Comparison of ENCODE assay signal across 13 cellular contexts in the genomic region with DNA sequence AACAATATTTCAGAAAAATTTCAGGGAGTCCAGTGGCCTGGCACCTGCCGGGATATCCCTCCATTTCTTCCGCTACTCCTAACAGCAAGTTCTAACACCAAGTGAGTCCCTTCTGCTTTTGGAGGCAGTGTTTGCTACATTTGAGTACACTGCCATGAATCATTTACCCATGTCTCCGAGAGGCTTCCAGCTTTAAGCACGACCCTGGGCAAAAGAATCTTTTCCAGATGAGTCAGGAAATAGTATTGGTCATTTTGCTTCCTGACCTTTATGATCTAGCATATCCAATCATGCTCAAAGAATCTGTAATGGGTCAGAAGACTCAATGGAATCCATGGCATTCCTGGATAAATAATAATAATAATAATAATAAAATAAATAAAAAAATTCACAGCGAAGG.
DNase-seq lines count a peak whose midpoint lies in the region; TF ChIP-seq lines count a peak whose summit lies in the region.
"Had no signal": no experiment of that assay in that cellular context is flagged by ENCODE, and none has a peak within 500 bp of the region (broad histone marks: within the 10 kb centered on the region; RNA-seq: fewer than 3 reads in every experiment).

No MANE protein-coding gene starts in this region.

- H3K4me1 ChIP-seq in SJSA1 (replicated peaks) (peaks cover 34% of the 10 kb centered on the region), fibroblast of lung (ENCODE audit: control insufficient read depth, extremely low read depth, insufficient read depth, low read length) (peaks cover 6% of the 10 kb centered on the region), sigmoid colon (peaks cover 0 to 6% (median 0%) of the 10 kb centered on the region in 4 donors)

- TF ChIP-seq CTCF in fibroblast of lung (conservative IDR thresholded peaks at IDR 0.05 in 1 of 2, IDR thresholded peaks at IDR 0.05 in 1 of 2; ENCODE audit: low read depth in 1 of 2, low read length in 2 of 2) (no peak), sigmoid colon (IDR thresholded peaks at IDR 0.05) (no peak)

- H3K27me3 ChIP-seq in SJSA1 (replicated peaks) = no peaks in the 10 kb centered on the region
- no peaks in the 10 kb centered on the region for H3K27me3 ChIP-seq in fibroblast of lung (ENCODE audit: control insufficient read depth, insufficient read depth, low read length)
- no peaks in the 10 kb centered on the region for H3K27me3 ChIP-seq in sigmoid colon

- H4K20me1 ChIP-seq in fibroblast of lung (ENCODE audit: control insufficient read depth, extremely low read depth, insufficient read depth, low read length) = no peaks in the 10 kb centered on the region

- no peak for TF ChIP-seq EP300 in sigmoid colon (IDR thresholded peaks at IDR 0.05)

- peak overlapping the region; percentile 48 for H3K4me2 ChIP-seq in fibroblast of lung (ENCODE audit: extremely low read depth, insufficient read depth, low read length)

- no peak overlapping the region for H3K9ac ChIP-seq in fibroblast of lung (ENCODE audit: insufficient read depth, low read length)

- H3K27ac ChIP-seq in SJSA1 (peak overlapping the region; percentile 77), fibroblast of lung (ENCODE audit: insufficient read depth, low read length) (peak overlapping the region; percentile 68), sigmoid colon (no peak overlapping the region)

- no peak for TF ChIP-seq POLR2A in sigmoid colon (IDR thresholded peaks at IDR 0.05)

- no peaks in the 10 kb centered on the region for H3K79me2 ChIP-seq in fibroblast of lung (ENCODE audit: control insufficient read depth, insufficient read depth, low read length)

- H3K4me3 ChIP-seq in SJSA1 = no peak overlapping the region
- H3K4me3 ChIP-seq in fibroblast of lung (replicated peaks in 1 of 4; ENCODE audit: control extremely low read depth in 1 of 4, insufficient read depth in 1 of 4, low read depth in 3 of 4, low read length in 4 of 4) = no peak overlapping the region
- H3K4me3 ChIP-seq in sigmoid colon = no peak overlapping the region

- H2AFZ ChIP-seq in fibroblast of lung (ENCODE audit: low read length) = no peak overlapping the region

- intact Hi-C loops in sigmoid colon (cut with DNase I) = no loop called here

- H3K9me3 ChIP-seq in SJSA1 (replicated peaks) (no peaks in the 10 kb centered on the region), fibroblast of lung (ENCODE audit: control insufficient read depth, insufficient read depth, low read depth, low read length) (no peaks in the 10 kb centered on the region), sigmoid colon (no peaks in the 10 kb centered on the region)

- 69 to 71% methylated on average over 5 of the region's 5 CpGs for WGBS in sigmoid colon, 2 donors

- H3K36me3 ChIP-seq in SJSA1 = no peaks in the 10 kb centered on the region
- no peaks in the 10 kb centered on the region for H3K36me3 ChIP-seq in fibroblast of lung (ENCODE audit: control insufficient read depth, insufficient read depth, low read length)
- H3K36me3 ChIP-seq in sigmoid colon = no peaks in the 10 kb centered on the region

- peak; percentile 100 for DNase-seq in ELR (ENCODE audit: low read depth)
- DNase-seq in SJSA1 (ENCODE audit: low read depth in 1 of 2, low spot score in 2 of 2) = peak; percentile 74 to 86
- DNase-seq in fibroblast of lung (ENCODE audit: low read depth in 2 of 2) = peak; percentile 87 to 98
- DNase-seq in pulmonary artery endothelial cell (ENCODE audit: low read depth, low spot score) = peak; percentile 66
- DNase-seq in DMS 273 (lab: John Stamatoyannopoulos, UW; ENCODE audit: unreplicated experiment) = no peak
- no peak for DNase-seq in sigmoid colon
- DNase-seq in stimulated activated CD4-positive, alpha-beta T cell treated with anti-CD3 and anti-CD28 coated beads, Interleukin-12 subunit alpha, Interleukin-12 subunit beta, amount 100 ng/mL, for 4 hours = no peak
- DNase-seq in NCI-H82 (lab: John Stamatoyannopoulos, UW) = no peak
- DNase-seq: DMS53; effector memory CD4-positive, alpha-beta T cell; naive thymus-derived CD4-positive, alpha-beta T cell; NCI-H1694; T-helper 9 cell had no signal

Comparison
In these comparisons a context has a peak if more than half of its experiments do, and no peak if none do; other contexts are left out.
1. DNase-seq: peak in ELR (single experiment), SJSA1 (2 of 2), fibroblast of lung (2 of 2) and pulmonary artery endothelial cell (single experiment); none in DMS 273 (single experiment), sigmoid colon (single experiment), stimulated activated CD4-positive, alpha-beta T cell treated with anti-CD3 and anti-CD28 coated beads, Interleukin-12 subunit alpha, Interleukin-12 subunit beta, amount 100 ng/mL, for 4 hours (single experiment) and NCI-H82 (single experiment).
2. H3K27ac ChIP-seq: peak in SJSA1 (single experiment) and fibroblast of lung (single experiment); none in sigmoid colon (0 of 4).